19 cellular contexts compared by ENCODE assay signal in genomic region chr5:9173281-9174048, GRCh38.
A peak's percentile ranks its signal among the peaks of the same experiment; 100 is the strongest.
DNase-seq lines count a peak whose midpoint lies in the region; ATAC-seq, FAIRE-seq and TF ChIP-seq lines count a peak whose summit lies in the region.
"Had no signal": no experiment of that assay in that cellular context is flagged by ENCODE, and none has a peak within 500 bp of the region (broad histone marks: within the 10 kb centered on the region; RNA-seq: fewer than 3 reads in every experiment).

No MANE protein-coding gene starts in this region.

- no peak for FAIRE-seq in kidney (lab: Jason Lieb, UNC)
- FAIRE-seq: GM19239, small intestine had no signal

- POLR2A ChIA-PET in BJ (lab: Charles Lee) = no interaction called here

- H3K36me3 ChIP-seq in BJ (ENCODE audit: control insufficient read depth, insufficient read depth, low read length) = peaks cover 3% of the 10 kb centered on the region; the same call in 1 of the 2 replicates
- no peaks in the 10 kb centered on the region for H3K36me3 ChIP-seq in kidney (ENCODE audit: control insufficient read depth in 1 of 2, insufficient read depth in 2 of 2, low read length in 2 of 2)
- H3K36me3 ChIP-seq in upper lobe of left lung = no peaks in the 10 kb centered on the region
- H3K36me3 ChIP-seq: ovary had no signal

- no peaks in the 10 kb centered on the region for H3K4me1 ChIP-seq in kidney (ENCODE audit: control insufficient read depth in 1 of 2, insufficient read depth in 1 of 2, low read depth in 1 of 2, low read length in 2 of 2)
- H3K4me1 ChIP-seq in upper lobe of left lung = no peaks in the 10 kb centered on the region

- no peak for TF ChIP-seq POLR2A in upper lobe of left lung (IDR thresholded peaks at IDR 0.05)

- H3K4me3 ChIP-seq in BJ (ENCODE audit: low read depth, low read length) (no peak overlapping the region), kidney (ENCODE audit: low read length in 2 of 2) (no peak overlapping the region), upper lobe of left lung (no peak overlapping the region)
- H3K4me3 ChIP-seq: ovary had no signal

- H3K27me3 ChIP-seq in BJ (ENCODE audit: control insufficient read depth, insufficient read depth, low read length) = no peaks in the 10 kb centered on the region
- no peaks in the 10 kb centered on the region for H3K27me3 ChIP-seq in upper lobe of left lung
- H3K27me3 ChIP-seq: ovary had no signal

- H3K9me3 ChIP-seq in kidney (ENCODE audit: control insufficient read depth in 1 of 2, low read length in 2 of 2) (no peaks in the 10 kb centered on the region), upper lobe of left lung (peaks cover 0 to 3% (median 0%) of the 10 kb centered on the region in 4 donors)
- H3K9me3 ChIP-seq: ovary had no signal

- no peak for ATAC-seq in upper lobe of left lung (ENCODE audit: low FRiP score in 2 of 2)
- ATAC-seq: left cardiac atrium; stimulated activated memory B cell treated with anti-CD40 and anti-IgM and Interleukin-4, amounts not matched to agents 10 μg/mL and 1 μg/mL and 100 μg/mL, for 72 hours had no signal

- peak; percentile 45 for DNase-seq in BJ (ENCODE audit: low read depth)
- peak; percentile 69 for DNase-seq in RPMI7951 (ENCODE audit: low read depth)
- no peak for DNase-seq in epithelial cell of prostate (ENCODE audit: low read depth, low spot score)
- peak; percentile 59 for DNase-seq in non-pigmented ciliary epithelial cell (ENCODE audit: low read depth)
- DNase-seq in kidney = no peak
- DNase-seq in upper lobe of left lung = no peak
- DNase-seq in glomerular visceral epithelial cell (ENCODE audit: extremely low spot score) = no peak
- no peak for DNase-seq in COLO829 (ENCODE audit: low spot score)
- DNase-seq: activated CD4-positive, alpha-beta T cell treated with anti-CD3 and anti-CD28 coated beads for 1 hour; activated naive CD4-positive, alpha-beta T cell treated with anti-CD3 and anti-CD28 coated beads, Interleukin-2, amount 10 ng/mL, durations not matched to agents 7 days and 5 days; hippocampal formation; KG1; left cardiac atrium; NCI-H1105; ovary; SHP77 treated with DMSO at 0.1 percent for 48 hours; small intestine had no signal

- CTCF ChIA-PET in BJ (lab: Yijun Ruan, JAX) = no interaction called here

- TF ChIP-seq CTCF in BJ (IDR thresholded peaks at IDR 0.05; ENCODE audit: insufficient read depth, low read depth, low read length) (no peak), kidney (IDR thresholded peaks at IDR 0.05; ENCODE audit: borderline replicate concordance, extremely low read depth, insufficient read depth) (no peak), upper lobe of left lung (IDR thresholded peaks at IDR 0.05) (no peak)

- no peak overlapping the region for H3K9ac ChIP-seq in kidney (ENCODE audit: low read length in 2 of 2)

- intact Hi-C loops in kidney (cut with DNase I) = no loop called here

- H3K27ac ChIP-seq in epithelial cell of prostate = peak overlapping the region; percentile 62
- no peak overlapping the region for H3K27ac ChIP-seq in kidney (ENCODE audit: low read depth in 2 of 2, low read length in 2 of 2)
- H3K27ac ChIP-seq in upper lobe of left lung = no peak overlapping the region
- H3K27ac ChIP-seq: ovary had no signal

- 37 to 42% methylated on average over 3 of the region's 3 CpGs for WGBS in upper lobe of left lung, 2 donors

- TF ChIP-seq EP300 in upper lobe of left lung (IDR thresholded peaks at IDR 0.05) = no peak

Comparison
In these comparisons a context has a peak if more than half of its experiments do, and no peak if none do; other contexts are left out.
1. DNase-seq: peak in BJ (single experiment), RPMI7951 (single experiment) and non-pigmented ciliary epithelial cell (single experiment); none in epithelial cell of prostate (single experiment), kidney (single experiment), upper lobe of left lung (0 of 2), glomerular visceral epithelial cell (single experiment) and COLO829 (single experiment).